Comparison of ENCODE assay signal across 8 cellular contexts in genomic region chr1:156193208-156193487, GRCh38. TPM values are rescaled to one million over a fixed set of nuclear protein-coding genes. Genes with fewer than 3 reads are reported as not detected.
DNase-seq lines count a peak whose midpoint lies in the region; ATAC-seq and TF ChIP-seq lines count a peak whose summit lies in the region.

No MANE protein-coding gene starts in this region.

- intact Hi-C loops in activated CD4-positive, alpha-beta T cell treated with anti-CD3 and anti-CD28 coated beads for 36 hours (cut with DNase I, micrococcal nuclease): loop anchor here (1.0 to 5.0 kb wide), 5 partner anchors 32 to 264 kb away; partner anchors contain the start of genes SMG5 (in 1 of the 2), TMEM79 (in 1 of the 2) and UBQLN4 (in 1 of the 2)
- intact Hi-C loops in left lung (cut with DNase I): no loop called here

- no peaks in the 10 kb centered on the region for H3K27me3 ChIP-seq in left lung

- H3K4me1 ChIP-seq in left lung: peaks cover 5 to 54% of the 10 kb centered on the region in 2 donors

- no peak for TF ChIP-seq CTCF in left lung (IDR thresholded peaks at IDR 0.05)

- peak overlapping the region; percentile 97 for H3K27ac Mint-ChIP-seq in activated CD4-positive, alpha-beta T cell treated with anti-CD3 and anti-CD28 coated beads for 36 hours
- H3K27ac Mint-ChIP-seq in activated naive CD8-positive, alpha-beta T cell treated with anti-CD3 and anti-CD28 coated beads, Interleukin-2, amount 50 U/mL, for 24 hours: peak overlapping the region; percentile 96

- POLR2A ChIA-PET in activated CD4-positive, alpha-beta T cell treated with anti-CD3 and anti-CD28 coated beads for 36 hours (lab: Charles Lee): interaction anchor here (1.9 kb wide), 1 partner anchor 20 kb away, joined by 17 read pairs; the partner anchor contains the start of gene PMF1

- peak overlapping the region; percentile 100 for H3K4me3 Mint-ChIP-seq in activated CD4-positive, alpha-beta T cell treated with anti-CD3 and anti-CD28 coated beads for 36 hours
- H3K4me3 Mint-ChIP-seq in activated naive CD8-positive, alpha-beta T cell treated with anti-CD3 and anti-CD28 coated beads, Interleukin-2, amount 50 U/mL, for 24 hours: no peak overlapping the region

- H3K27ac ChIP-seq in left lung: peak overlapping the region; percentile 84 to 89
- H3K27ac ChIP-seq in temporal lobe (ENCODE audit: low read depth, low read length): peak overlapping the region; percentile 78

- peaks cover 0 to 18% of the 10 kb centered on the region in 2 donors for H3K36me3 ChIP-seq in left lung

- H3K4me1 Mint-ChIP-seq in activated CD4-positive, alpha-beta T cell treated with anti-CD3 and anti-CD28 coated beads for 36 hours: peaks cover 43% of the 10 kb centered on the region
- H3K4me1 Mint-ChIP-seq in activated naive CD8-positive, alpha-beta T cell treated with anti-CD3 and anti-CD28 coated beads, Interleukin-2, amount 50 U/mL, for 24 hours: peaks cover 53% of the 10 kb centered on the region

- no peaks in the 10 kb centered on the region for H3K27me3 Mint-ChIP-seq in activated CD4-positive, alpha-beta T cell treated with anti-CD3 and anti-CD28 coated beads for 36 hours
- no peaks in the 10 kb centered on the region for H3K27me3 Mint-ChIP-seq in activated naive CD8-positive, alpha-beta T cell treated with anti-CD3 and anti-CD28 coated beads, Interleukin-2, amount 50 U/mL, for 24 hours

- H3K4me3 ChIP-seq in left lung: peak overlapping the region; percentile 92 to 95

- no peaks in the 10 kb centered on the region for H3K9me3 ChIP-seq in left lung

- CTCF ChIA-PET in activated CD4-positive, alpha-beta T cell treated with anti-CD3 and anti-CD28 coated beads for 36 hours (lab: Charles Lee): interaction anchor here (0.7 to 1.7 kb wide), 4 partner anchors 12 to 398 kb away, joined by 3 to 4 read pairs (median 3); no protein-coding TSS in a partner anchor

- no peaks in the 10 kb centered on the region for H3K9me3 Mint-ChIP-seq in activated CD4-positive, alpha-beta T cell treated with anti-CD3 and anti-CD28 coated beads for 36 hours (ENCODE audit: low read depth)
- H3K9me3 Mint-ChIP-seq in activated naive CD8-positive, alpha-beta T cell treated with anti-CD3 and anti-CD28 coated beads, Interleukin-2, amount 50 U/mL, for 24 hours: no peaks in the 10 kb centered on the region

- peaks cover 41% of the 10 kb centered on the region for H3K36me3 Mint-ChIP-seq in activated CD4-positive, alpha-beta T cell treated with anti-CD3 and anti-CD28 coated beads for 36 hours (ENCODE audit: low read depth)
- peaks cover 34% of the 10 kb centered on the region for H3K36me3 Mint-ChIP-seq in activated naive CD8-positive, alpha-beta T cell treated with anti-CD3 and anti-CD28 coated beads, Interleukin-2, amount 50 U/mL, for 24 hours (ENCODE audit: low read depth)

- ATAC-seq in activated CD4-positive, alpha-beta T cell treated with anti-CD3 and anti-CD28 coated beads for 36 hours: no peak
- no peak for ATAC-seq in activated naive CD8-positive, alpha-beta T cell treated with anti-CD3 and anti-CD28 coated beads, Interleukin-2, amount 50 U/mL, for 24 hours
- ATAC-seq in left lung: no peak
- ATAC-seq in GM18867 (IDR thresholded peaks at IDR 0.05; ENCODE audit: unreplicated experiment): no peak

- no peak for DNase-seq in activated CD4-positive, alpha-beta T cell treated with anti-CD3 and anti-CD28 coated beads for 36 hours
- DNase-seq in activated CD4-positive, alpha-beta T cell treated with anti-CD3 and anti-CD28 coated beads, Interleukin-2, amount 50 U/mL, for 4 hours: no peak
- no peak for DNase-seq in activated naive CD8-positive, alpha-beta T cell treated with anti-CD3 and anti-CD28 coated beads, Interleukin-2, amount 50 U/mL, for 24 hours
- DNase-seq in left lung (no peak), occipital lobe (lab: John Stamatoyannopoulos, UW) (no peak), MV-4-11 (lab: John Stamatoyannopoulos, UW) (no peak)

RNA-seq across cellular contexts. Expression of gene SLC25A44, which starts 0.8 kb away (rescaled TPM):
- total RNA-seq in activated CD4-positive, alpha-beta T cell treated with anti-CD3 and anti-CD28 coated beads for 36 hours: 10 to 100 TPM; 42.4 to 51.9 TPM
- total RNA-seq in left lung (10 to 100 TPM; 19.2 to 29.1 TPM), temporal lobe (10.6 TPM), occipital lobe (9.7 TPM)

RNA-seq across cellular contexts. Expression of gene PMF1, which starts 19.7 kb away (rescaled TPM):
- 100 to 1,000 TPM; 108 to 117 TPM for total RNA-seq in activated CD4-positive, alpha-beta T cell treated with anti-CD3 and anti-CD28 coated beads for 36 hours
- 10 to 100 TPM; 40.1 to 49.6 TPM for total RNA-seq in left lung
- total RNA-seq in temporal lobe: 29.0 TPM
- 29.2 TPM for total RNA-seq in occipital lobe

RNA-seq across cellular contexts. Expression of gene SEMA4A, which starts 39.8 kb away (rescaled TPM):
- 10 to 100 TPM; 53.3 to 64.5 TPM for total RNA-seq in activated CD4-positive, alpha-beta T cell treated with anti-CD3 and anti-CD28 coated beads for 36 hours
- total RNA-seq in left lung (10 to 100 TPM; 25.4 to 41.3 TPM), temporal lobe (24.8 TPM), occipital lobe (13.6 TPM)

RNA-seq across cellular contexts. Expression of gene BGLAP, which starts 48.8 kb away (rescaled TPM):
- 1 to 10 TPM; 2.1 to 2.4 TPM for total RNA-seq in activated CD4-positive, alpha-beta T cell treated with anti-CD3 and anti-CD28 coated beads for 36 hours
- total RNA-seq in left lung (1 to 10 TPM in 1 of 2 donors, under 1 TPM in 1; 0.99 to 1.0 TPM), temporal lobe (0.25 TPM), occipital lobe (not detected)

RNA-seq across cellular contexts. Expression of gene PAQR6, which starts 54.7 kb away (rescaled TPM):
- 1 to 10 TPM; 4.7 to 5.7 TPM for total RNA-seq in activated CD4-positive, alpha-beta T cell treated with anti-CD3 and anti-CD28 coated beads for 36 hours
- 1 to 10 TPM; 1.4 to 2.0 TPM for total RNA-seq in left lung
- total RNA-seq in temporal lobe: 4.7 TPM
- total RNA-seq in occipital lobe: 8.6 TPM

Comparison
In these comparisons a context has a peak if more than half of its experiments do, and no peak if none do; other contexts are left out.
1. intact Hi-C loops: an anchor here in activated CD4-positive, alpha-beta T cell treated with anti-CD3 and anti-CD28 coated beads for 36 hours (1.0 to 5.0 kb wide); none called in left lung.